Comparison of ENCODE assay signal across 11 cellular contexts in genomic region chr4:107283587-107284559, GRCh38.
DNase-seq lines count a peak whose midpoint lies in the region; ATAC-seq, FAIRE-seq and TF ChIP-seq lines count a peak whose summit lies in the region.
"Had no signal": no experiment of that assay in that cellular context is flagged by ENCODE, and none has a peak within 500 bp of the region (broad histone marks: within the 10 kb centered on the region; RNA-seq: fewer than 3 reads in every experiment).

No MANE protein-coding gene starts in this region.

- no peaks in the 10 kb centered on the region for H3K9me3 ChIP-seq in mesodermal cell (ENCODE audit: control insufficient read depth, low read length)
- H3K9me3 ChIP-seq in lower lobe of right lung, result no peaks in the 10 kb centered on the region
- H3K9me3 ChIP-seq: upper lobe of left lung had no signal

- H3K4me3 ChIP-seq in mesodermal cell (ENCODE audit: extremely low read depth, insufficient read depth, low read length, poor library complexity, severe bottlenecking), result no peak overlapping the region
- no peak overlapping the region for H3K4me3 ChIP-seq in lower lobe of right lung
- H3K4me3 ChIP-seq: neural progenitor cell, upper lobe of left lung had no signal

- peak; percentile 81 for DNase-seq in DMS53 (lab: John Stamatoyannopoulos, UW)
- peak; percentile 68 for DNase-seq in NCI-H526 treated with DMSO at 0.1 percent for 48 hours (lab: John Stamatoyannopoulos, UW)
- no peak for DNase-seq in activated naive CD4-positive, alpha-beta T cell treated with Interleukin-2 at 50 U/mL for 16 hours
- DNase-seq in GM13977 (ENCODE audit: low spot score), result no peak
- DNase-seq in lower lobe of right lung, result no peak
- DNase-seq: hippocampal formation, upper lobe of left lung had no signal

- peaks cover 22% of the 10 kb centered on the region for H3K4me1 ChIP-seq in mesodermal cell (ENCODE audit: control insufficient read depth, insufficient read depth, low read length, poor library complexity, severe bottlenecking)
- H3K4me1 ChIP-seq in lower lobe of right lung, result no peaks in the 10 kb centered on the region
- H3K4me1 ChIP-seq: neural progenitor cell, upper lobe of left lung had no signal

- 50 to 53% methylated on average over 2 to 3 of the region's 4 CpGs for WGBS in mesodermal cell (ENCODE audit: insufficient coverage in 2 of 2), 2 experiments

- peak overlapping the region; percentile 77 for H3K27ac ChIP-seq in mesodermal cell (ENCODE audit: low read depth, low read length, severe bottlenecking)
- H3K27ac ChIP-seq in lower lobe of right lung, result no peak overlapping the region
- H3K27ac ChIP-seq: neural progenitor cell, upper lobe of left lung had no signal

- in situ Hi-C loops in GM13977 (cut with MboI; ENCODE audit: low pct_unique_long_range_greater_than_20kb, low sequenced_read_pairs, unreplicated experiment), result no loop called here

- TF ChIP-seq CTCF in GM13977 (IDR thresholded peaks at IDR 0.05; ENCODE audit: extremely low read depth, insufficient read depth, missing control alignments) (no peak), lower lobe of right lung (IDR thresholded peaks at IDR 0.05) (no peak)

- intact Hi-C loops in lower lobe of right lung (cut with DNase I), result no loop called here

- no peak for ATAC-seq in HG03196 (IDR thresholded peaks at IDR 0.05; ENCODE audit: unreplicated experiment)
- ATAC-seq in lower lobe of right lung, result no peak

- H3K36me3 ChIP-seq in mesodermal cell (ENCODE audit: control insufficient read depth, insufficient read depth, low read length), result no peaks in the 10 kb centered on the region
- no peaks in the 10 kb centered on the region for H3K36me3 ChIP-seq in lower lobe of right lung
- H3K36me3 ChIP-seq: neural progenitor cell, upper lobe of left lung had no signal

- no peaks in the 10 kb centered on the region for H3K27me3 ChIP-seq in lower lobe of right lung (ENCODE audit: low read depth)
- H3K27me3 ChIP-seq: neural progenitor cell, upper lobe of left lung had no signal

- peak; percentile 55 for FAIRE-seq in endometrium (lab: Jason Lieb, UNC)

Comparison
In these comparisons a context has a peak if more than half of its experiments do, and no peak if none do; other contexts are left out.
1. DNase-seq: peak in DMS53 (single experiment) and NCI-H526 treated with DMSO at 0.1 percent for 48 hours (single experiment); none in activated naive CD4-positive, alpha-beta T cell treated with Interleukin-2 at 50 U/mL for 16 hours (single experiment), GM13977 (single experiment) and lower lobe of right lung (single experiment).